Comparison of ENCODE assay signal across 24 cellular contexts in the genomic region with DNA sequence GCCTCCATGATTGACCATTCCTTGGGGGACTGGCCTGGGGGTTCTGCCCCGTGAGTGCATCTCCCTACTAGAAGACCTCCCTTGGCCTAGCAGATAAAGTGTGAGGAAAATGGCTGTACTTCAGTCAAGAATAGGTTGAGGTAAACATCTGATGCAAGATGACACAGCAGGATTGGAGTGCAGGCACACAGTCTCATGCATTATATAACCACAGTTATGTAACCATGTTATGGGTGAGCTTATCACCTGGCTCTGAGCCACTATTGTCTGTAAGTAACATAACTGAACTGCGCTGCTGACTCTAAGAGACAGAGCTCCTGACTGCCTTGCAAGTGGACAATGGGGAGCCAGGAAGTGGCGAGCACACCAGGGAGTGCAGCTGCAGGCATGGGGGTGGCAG.
DNase-seq lines count a peak whose midpoint lies in the region; ATAC-seq lines count a peak whose summit lies in the region.
"Had no signal": no experiment of that assay in that cellular context is flagged by ENCODE, and none has a peak within 500 bp of the region (broad histone marks: within the 10 kb centered on the region; RNA-seq: fewer than 3 reads in every experiment).

No MANE protein-coding gene starts in this region.

- H3K27me3 Mint-ChIP-seq in T-helper 17 cell, result no peaks in the 10 kb centered on the region
- H3K27me3 Mint-ChIP-seq: activated CD4-positive, alpha-beta memory T cell treated with anti-CD3 and anti-CD28 coated beads, Interleukin-2, amount 10 ng/mL, durations not matched to agents 7 days and 5 days; activated naive CD4-positive, alpha-beta T cell treated with anti-CD3 and anti-CD28 coated beads, Interleukin-2, amount 50 U/mL, for 24 hours; memory B cell; natural killer cell treated with Interleukin-12 subunit alpha and Interleukin-12 subunit beta and Interleukin-15 and Interleukin-18, amount 100 ng/mL, for 72 hours; T-cell had no signal

- H3K9me3 ChIP-seq in T-helper 17 cell (ENCODE audit: control insufficient read depth, low read length, poor library complexity, severe bottlenecking), result no peaks in the 10 kb centered on the region
- H3K9me3 ChIP-seq: psoas muscle, thyroid gland had no signal

- peak; percentile 15 for DNase-seq in COLO829 (ENCODE audit: low spot score)
- peak; percentile 0 for DNase-seq in GF-D8 (lab: John Stamatoyannopoulos, UW)
- DNase-seq in SW480 (ENCODE audit: low spot score), result peak; percentile 35
- peak; percentile 37 for DNase-seq in kidney tubule cell (ENCODE audit: low spot score)
- DNase-seq in KG1 (lab: John Stamatoyannopoulos, UW), result no peak
- no peak for DNase-seq in T-helper 17 cell
- no peak for DNase-seq in NK-92 treated with Interleukin-12 subunit alpha and Interleukin-12 subunit beta, amount 100 ng/mL, for 24 hours (lab: John Stamatoyannopoulos, UW)
- DNase-seq: activated CD4-positive, alpha-beta memory T cell treated with anti-CD3 and anti-CD28 coated beads, Interleukin-2, amount 10 ng/mL, durations not matched to agents 7 days and 5 days; activated T-cell treated with anti-CD3 and anti-CD28 coated beads, Interleukin-2, amount 50 U/mL, for 4 hours; HCEC 1CT; immature natural killer cell; NCI-H1436 treated with DMSO at 0.1 percent for 48 hours; NCI-H526 treated with DMSO at 0.1 percent for 48 hours; stimulated activated CD4-positive, alpha-beta T cell treated with anti-CD3 and anti-CD28 coated beads, Interleukin-12 subunit alpha, Interleukin-12 subunit beta, amount 100 ng/mL, for 4 hours; T-cell; thyroid gland; WERI-Rb-1 had no signal

- no peaks in the 10 kb centered on the region for H3K4me1 Mint-ChIP-seq in T-helper 17 cell
- H3K4me1 Mint-ChIP-seq: activated CD4-positive, alpha-beta memory T cell treated with anti-CD3 and anti-CD28 coated beads, Interleukin-2, amount 10 ng/mL, durations not matched to agents 7 days and 5 days; activated naive CD4-positive, alpha-beta T cell treated with anti-CD3 and anti-CD28 coated beads, Interleukin-2, amount 50 U/mL, for 24 hours; memory B cell; stimulated activated effector memory CD8-positive, alpha-beta T cell treated with anti-CD3 and anti-CD28 coated beads, Interleukin-12 subunit alpha, Interleukin-12 subunit beta, amount 100 ng/mL, for 72 hours; T-cell had no signal

- no peak for ATAC-seq in T-helper 17 cell
- ATAC-seq: activated T-cell treated with anti-CD3 and anti-CD28 coated beads, Interleukin-2, amount 50 U/mL, for 4 hours; esophagus mucosa; natural killer cell treated with Interleukin-12 subunit alpha and Interleukin-12 subunit beta and Interleukin-15 and Interleukin-18, amount 100 ng/mL, for 72 hours; Panc1; psoas muscle; stimulated activated effector memory CD8-positive, alpha-beta T cell treated with anti-CD3 and anti-CD28 coated beads, Interleukin-12 subunit alpha, Interleukin-12 subunit beta, amount 100 ng/mL, for 72 hours had no signal

- H3K36me3 Mint-ChIP-seq in T-helper 17 cell (ENCODE audit: low read depth), result no peaks in the 10 kb centered on the region
- H3K36me3 Mint-ChIP-seq: activated naive CD4-positive, alpha-beta T cell treated with anti-CD3 and anti-CD28 coated beads, Interleukin-2, amount 50 U/mL, for 24 hours; immature natural killer cell; memory B cell; natural killer cell treated with Interleukin-12 subunit alpha and Interleukin-12 subunit beta and Interleukin-15 and Interleukin-18, amount 100 ng/mL, for 72 hours; stimulated activated effector memory CD8-positive, alpha-beta T cell treated with anti-CD3 and anti-CD28 coated beads, Interleukin-12 subunit alpha, Interleukin-12 subunit beta, amount 100 ng/mL, for 72 hours; T-cell had no signal

- H3K4me3 Mint-ChIP-seq in T-helper 17 cell, result no peak overlapping the region
- H3K4me3 Mint-ChIP-seq: activated CD4-positive, alpha-beta memory T cell treated with anti-CD3 and anti-CD28 coated beads, Interleukin-2, amount 10 ng/mL, durations not matched to agents 7 days and 5 days; activated naive CD4-positive, alpha-beta T cell treated with anti-CD3 and anti-CD28 coated beads, Interleukin-2, amount 50 U/mL, for 24 hours; activated T-cell treated with anti-CD3 and anti-CD28 coated beads, Interleukin-2, amount 50 U/mL, for 4 hours; immature natural killer cell; memory B cell; natural killer cell treated with Interleukin-12 subunit alpha and Interleukin-12 subunit beta and Interleukin-15 and Interleukin-18, amount 100 ng/mL, for 72 hours; stimulated activated effector memory CD8-positive, alpha-beta T cell treated with anti-CD3 and anti-CD28 coated beads, Interleukin-12 subunit alpha, Interleukin-12 subunit beta, amount 100 ng/mL, for 72 hours; T-cell had no signal

- H3K27ac Mint-ChIP-seq in T-helper 17 cell, result no peak overlapping the region
- H3K27ac Mint-ChIP-seq: activated CD4-positive, alpha-beta memory T cell treated with anti-CD3 and anti-CD28 coated beads, Interleukin-2, amount 10 ng/mL, durations not matched to agents 7 days and 5 days; activated naive CD4-positive, alpha-beta T cell treated with anti-CD3 and anti-CD28 coated beads, Interleukin-2, amount 50 U/mL, for 24 hours; immature natural killer cell; memory B cell; natural killer cell treated with Interleukin-12 subunit alpha and Interleukin-12 subunit beta and Interleukin-15 and Interleukin-18, amount 100 ng/mL, for 72 hours; stimulated activated effector memory CD8-positive, alpha-beta T cell treated with anti-CD3 and anti-CD28 coated beads, Interleukin-12 subunit alpha, Interleukin-12 subunit beta, amount 100 ng/mL, for 72 hours; T-cell had no signal

Comparison
In these comparisons a context has a peak if more than half of its experiments do, and no peak if none do; other contexts are left out.
1. DNase-seq: peak in COLO829 (single experiment), GF-D8 (single experiment), SW480 (single experiment) and kidney tubule cell (single experiment); none in KG1 (single experiment), T-helper 17 cell (0 of 3) and NK-92 treated with Interleukin-12 subunit alpha and Interleukin-12 subunit beta, amount 100 ng/mL, for 24 hours (single experiment).